In the genomic region with DNA sequence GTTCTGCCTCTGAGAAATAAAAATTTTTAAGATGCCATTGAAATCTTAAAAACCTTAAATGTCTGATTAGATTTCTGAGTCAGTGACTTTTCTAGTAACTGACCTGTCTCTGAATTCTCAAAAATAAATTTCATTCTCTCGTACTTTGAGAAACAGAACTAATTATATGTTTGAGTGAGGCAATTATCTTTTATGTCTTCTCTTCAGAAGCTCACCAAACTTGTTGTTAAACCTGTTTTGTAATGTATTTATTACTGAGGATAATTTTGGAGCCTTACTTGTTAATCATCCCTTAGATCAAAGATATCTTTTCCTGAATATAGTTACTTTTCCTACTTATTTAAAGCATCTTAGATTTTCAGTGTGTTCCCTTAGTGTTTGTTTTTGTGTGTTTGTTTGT, we compare ENCODE assay signal across 15 cellular contexts.
"Had no signal": no experiment of that assay in that cellular context is flagged by ENCODE, and none has a peak within 500 bp of the region (broad histone marks: within the 10 kb centered on the region; RNA-seq: fewer than 3 reads in every experiment).

No MANE protein-coding gene starts in this region.

- ATAC-seq: activated CD8-positive, alpha-beta memory T cell treated with anti-CD3 and anti-CD28 coated beads, Interleukin-2, amount 10 ng/mL, durations not matched to agents 7 days and 5 days; gastroesophageal sphincter; left lung; natural killer cell treated with Interleukin-12 subunit alpha and Interleukin-12 subunit beta and Interleukin-15 and Interleukin-18, amount 100 ng/mL, for 72 hours; upper lobe of right lung had no signal

- DNase-seq: activated CD4-positive, alpha-beta T cell treated with anti-CD3 and anti-CD28 coated beads, Interleukin-2, amount 50 U/mL, for 4 hours; activated CD4-positive, CD25-positive, alpha-beta regulatory T cell; activated CD8-positive, alpha-beta memory T cell treated with anti-CD3 and anti-CD28 coated beads, Interleukin-2, amount 10 ng/mL, durations not matched to agents 7 days and 5 days; activated T-cell treated with anti-CD3 and anti-CD28 coated beads, Interleukin-2, amount 50 U/mL, for 48 hours; caudate nucleus; effector memory CD4-positive, alpha-beta T cell; islet precursor cell; left lung; sigmoid colon; stimulated activated CD4-positive, alpha-beta T cell treated with anti-CD3 and anti-CD28 coated beads, Interleukin-4, amount 100 ng/mL, for 24 hours; T-helper 1 cell; upper lobe of right lung had no signal

- H3K4me1 ChIP-seq: left lung, upper lobe of right lung had no signal

- H3K9me3 ChIP-seq: gastroesophageal sphincter, left lung, sigmoid colon, upper lobe of right lung had no signal

- H3K4me3 ChIP-seq: coronary artery, gastroesophageal sphincter, left lung, sigmoid colon, upper lobe of right lung had no signal

- H3K27me3 ChIP-seq: gastroesophageal sphincter, left lung, sigmoid colon, upper lobe of right lung had no signal

- H3K27ac ChIP-seq: coronary artery, gastroesophageal sphincter, left lung, sigmoid colon, upper lobe of right lung had no signal
